ENCODE assay signal across 1 cellular context in the genomic region with DNA sequence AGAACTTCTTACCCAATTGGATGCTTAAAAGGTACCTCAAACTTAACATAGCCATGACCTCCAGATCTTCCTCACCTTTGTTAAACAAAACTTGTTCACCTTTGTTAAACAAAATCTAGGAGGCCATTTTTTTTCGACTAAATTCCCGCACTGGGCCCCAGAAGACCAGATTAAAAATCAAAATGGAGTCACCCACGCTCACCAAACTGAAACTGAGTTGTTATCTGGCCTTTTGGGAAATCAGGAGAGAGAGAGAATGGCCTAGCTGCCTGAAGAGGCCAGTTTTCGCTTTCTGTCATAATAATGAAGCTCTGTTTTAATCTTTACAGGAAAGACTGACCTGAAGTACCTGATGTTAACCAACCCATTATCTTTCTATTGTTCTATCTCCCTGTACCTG.
TF ChIP-seq lines count a peak whose summit lies in the region.

No MANE protein-coding gene starts in this region.

TF ChIP-seq in K562, 482 proteins besides CTCF, POLR2A, EP300 and RAD21 (continued from another document and continues in another):
- no peak for TF ChIP-seq ZNF407 (IDR thresholded peaks at IDR 0.05; ENCODE audit: low read depth)
- peak; percentile 54; the same call in 1 of the 2 replicates for TF ChIP-seq ZNF197 (CRISPR knock-in tag; IDR thresholded peaks at IDR 0.05; ENCODE audit: low read depth)
- no peak for TF ChIP-seq SRSF7 (optimal IDR thresholded peaks at IDR 0.05; ENCODE audit: low read depth, low read length)
- TF ChIP-seq HEY1 (CRISPR knock-in tag; IDR thresholded peaks at IDR 0.05; ENCODE audit: borderline replicate concordance): no peak
- no peak for TF ChIP-seq ZBED1 (IDR thresholded peaks at IDR 0.05)
- no peak for TF ChIP-seq MCM7 (IDR thresholded peaks at IDR 0.05)
- no peak for TF ChIP-seq CBX5 (IDR thresholded peaks at IDR 0.05; ENCODE audit: borderline replicate concordance, low read depth)
- peak; percentile 91 for TF ChIP-seq ZNF589 (CRISPR knock-in tag; IDR thresholded peaks at IDR 0.05; ENCODE audit: low read depth)
- no peak for TF ChIP-seq DPF2 (IDR thresholded peaks at IDR 0.05)
- TF ChIP-seq FOXJ3 (CRISPR knock-in tag; IDR thresholded peaks at IDR 0.05): no peak
- TF ChIP-seq HDAC2 (IDR thresholded peaks at IDR 0.05): no peak
- TF ChIP-seq ZNF778 (CRISPR knock-in tag; IDR thresholded peaks at IDR 0.05): no peak
- TF ChIP-seq ILF3 (IDR thresholded peaks at IDR 0.05; ENCODE audit: borderline replicate concordance): no peak
- TF ChIP-seq ZNF695 (CRISPR knock-in tag; IDR thresholded peaks at IDR 0.05): peak; percentile 92
- no peak for TF ChIP-seq NR0B1 (IDR thresholded peaks at IDR 0.05; ENCODE audit: partially characterized antibody)
- TF ChIP-seq NCOA2 (IDR thresholded peaks at IDR 0.05; ENCODE audit: partially characterized antibody in 2 of 2): no peak
- TF ChIP-seq, protein P1, sequence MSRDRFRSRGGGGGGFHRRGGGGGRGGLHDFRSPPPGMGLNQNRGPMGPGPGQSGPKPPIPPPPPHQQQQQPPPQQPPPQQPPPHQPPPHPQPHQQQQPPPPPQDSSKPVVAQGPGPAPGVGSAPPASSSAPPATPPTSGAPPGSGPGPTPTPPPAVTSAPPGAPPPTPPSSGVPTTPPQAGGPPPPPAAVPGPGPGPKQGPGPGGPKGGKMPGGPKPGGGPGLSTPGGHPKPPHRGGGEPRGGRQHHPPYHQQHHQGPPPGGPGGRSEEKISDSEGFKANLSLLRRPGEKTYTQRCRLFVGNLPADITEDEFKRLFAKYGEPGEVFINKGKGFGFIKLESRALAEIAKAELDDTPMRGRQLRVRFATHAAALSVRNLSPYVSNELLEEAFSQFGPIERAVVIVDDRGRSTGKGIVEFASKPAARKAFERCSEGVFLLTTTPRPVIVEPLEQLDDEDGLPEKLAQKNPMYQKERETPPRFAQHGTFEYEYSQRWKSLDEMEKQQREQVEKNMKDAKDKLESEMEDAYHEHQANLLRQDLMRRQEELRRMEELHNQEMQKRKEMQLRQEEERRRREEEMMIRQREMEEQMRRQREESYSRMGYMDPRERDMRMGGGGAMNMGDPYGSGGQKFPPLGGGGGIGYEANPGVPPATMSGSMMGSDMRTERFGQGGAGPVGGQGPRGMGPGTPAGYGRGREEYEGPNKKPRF (IDR thresholded peaks at IDR 0.05; ENCODE audit: low read depth, low read length): no peak
- no peak for TF ChIP-seq PCBP2 (IDR thresholded peaks at IDR 0.05; ENCODE audit: low read depth, low read length, poor library complexity, severe bottlenecking)
- TF ChIP-seq, protein P2, sequence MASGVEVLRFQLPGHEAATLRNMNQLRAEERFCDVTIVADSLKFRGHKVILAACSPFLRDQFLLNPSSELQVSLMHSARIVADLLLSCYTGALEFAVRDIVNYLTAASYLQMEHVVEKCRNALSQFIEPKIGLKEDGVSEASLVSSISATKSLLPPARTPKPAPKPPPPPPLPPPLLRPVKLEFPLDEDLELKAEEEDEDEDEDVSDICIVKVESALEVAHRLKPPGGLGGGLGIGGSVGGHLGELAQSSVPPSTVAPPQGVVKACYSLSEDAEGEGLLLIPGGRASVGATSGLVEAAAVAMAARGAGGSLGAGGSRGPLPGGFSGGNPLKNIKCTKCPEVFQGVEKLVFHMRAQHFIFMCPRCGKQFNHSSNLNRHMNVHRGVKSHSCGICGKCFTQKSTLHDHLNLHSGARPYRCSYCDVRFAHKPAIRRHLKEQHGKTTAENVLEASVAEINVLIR (CRISPR knock-in tag; IDR thresholded peaks at IDR 0.05): peak; percentile 58
- peak; percentile 84 for TF ChIP-seq GTF2A2 (tag; IDR thresholded peaks at IDR 0.05)
- no peak for TF ChIP-seq HLTF (IDR thresholded peaks at IDR 0.05)
- TF ChIP-seq IRF9 (tag; IDR thresholded peaks at IDR 0.05): peak; percentile 82
- TF ChIP-seq SRSF3 (IDR thresholded peaks at IDR 0.05; ENCODE audit: insufficient read depth, low read length): no peak
- TF ChIP-seq PRPF4 (IDR thresholded peaks at IDR 0.05; ENCODE audit: insufficient read depth, low read depth, low read length, poor library complexity, severe bottlenecking): no peak
- TF ChIP-seq, protein P3, sequence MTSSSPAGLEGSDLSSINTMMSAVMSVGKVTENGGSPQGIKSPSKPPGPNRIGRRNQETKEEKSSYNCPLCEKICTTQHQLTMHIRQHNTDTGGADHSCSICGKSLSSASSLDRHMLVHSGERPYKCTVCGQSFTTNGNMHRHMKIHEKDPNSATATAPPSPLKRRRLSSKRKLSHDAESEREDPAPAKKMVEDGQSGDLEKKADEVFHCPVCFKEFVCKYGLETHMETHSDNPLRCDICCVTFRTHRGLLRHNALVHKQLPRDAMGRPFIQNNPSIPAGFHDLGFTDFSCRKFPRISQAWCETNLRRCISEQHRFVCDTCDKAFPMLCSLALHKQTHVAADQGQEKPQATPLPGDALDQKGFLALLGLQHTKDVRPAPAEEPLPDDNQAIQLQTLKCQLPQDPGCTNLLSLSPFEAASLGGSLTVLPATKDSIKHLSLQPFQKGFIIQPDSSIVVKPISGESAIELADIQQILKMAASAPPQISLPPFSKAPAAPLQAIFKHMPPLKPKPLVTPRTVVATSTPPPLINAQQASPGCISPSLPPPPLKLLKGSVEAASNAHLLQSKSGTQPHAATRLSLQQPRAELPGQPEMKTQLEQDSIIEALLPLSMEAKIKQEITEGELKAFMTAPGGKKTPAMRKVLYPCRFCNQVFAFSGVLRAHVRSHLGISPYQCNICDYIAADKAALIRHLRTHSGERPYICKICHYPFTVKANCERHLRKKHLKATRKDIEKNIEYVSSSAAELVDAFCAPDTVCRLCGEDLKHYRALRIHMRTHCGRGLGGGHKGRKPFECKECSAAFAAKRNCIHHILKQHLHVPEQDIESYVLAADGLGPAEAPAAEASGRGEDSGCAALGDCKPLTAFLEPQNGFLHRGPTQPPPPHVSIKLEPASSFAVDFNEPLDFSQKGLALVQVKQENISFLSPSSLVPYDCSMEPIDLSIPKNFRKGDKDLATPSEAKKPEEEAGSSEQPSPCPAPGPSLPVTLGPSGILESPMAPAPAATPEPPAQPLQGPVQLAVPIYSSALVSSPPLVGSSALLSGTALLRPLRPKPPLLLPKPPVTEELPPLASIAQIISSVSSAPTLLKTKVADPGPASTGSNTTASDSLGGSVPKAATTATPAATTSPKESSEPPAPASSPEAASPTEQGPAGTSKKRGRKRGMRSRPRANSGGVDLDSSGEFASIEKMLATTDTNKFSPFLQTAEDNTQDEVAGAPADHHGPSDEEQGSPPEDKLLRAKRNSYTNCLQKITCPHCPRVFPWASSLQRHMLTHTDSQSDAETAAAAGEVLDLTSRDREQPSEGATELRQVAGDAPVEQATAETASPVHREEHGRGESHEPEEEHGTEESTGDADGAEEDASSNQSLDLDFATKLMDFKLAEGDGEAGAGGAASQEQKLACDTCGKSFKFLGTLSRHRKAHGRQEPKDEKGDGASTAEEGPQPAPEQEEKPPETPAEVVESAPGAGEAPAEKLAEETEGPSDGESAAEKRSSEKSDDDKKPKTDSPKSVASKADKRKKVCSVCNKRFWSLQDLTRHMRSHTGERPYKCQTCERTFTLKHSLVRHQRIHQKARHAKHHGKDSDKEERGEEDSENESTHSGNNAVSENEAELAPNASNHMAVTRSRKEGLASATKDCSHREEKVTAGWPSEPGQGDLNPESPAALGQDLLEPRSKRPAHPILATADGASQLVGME (CRISPR knock-in tag; IDR thresholded peaks at IDR 0.05): peak; percentile 91; the same call in 1 of the 2 replicates
- no peak for TF ChIP-seq GTF2B (IDR thresholded peaks at IDR 0.05; ENCODE audit: extremely low read depth, insufficient read length)
- no peak for TF ChIP-seq TSC22D4 (tag; IDR thresholded peaks at IDR 0.05)
- no peak for TF ChIP-seq TCF3 (CRISPR knock-in tag; IDR thresholded peaks at IDR 0.05)
- peak; percentile 94 for TF ChIP-seq ZNF668 (CRISPR knock-in tag; IDR thresholded peaks at IDR 0.05)
- TF ChIP-seq HOMEZ (CRISPR knock-in tag; IDR thresholded peaks at IDR 0.05): no peak
- no peak for TF ChIP-seq SREBF1 (IDR thresholded peaks at IDR 0.05; ENCODE audit: borderline replicate concordance, low read depth, low read length)
- TF ChIP-seq CBX8 (IDR thresholded peaks at IDR 0.05; ENCODE audit: borderline replicate concordance, extremely low read depth, low read depth, low read length, poor library complexity, severe bottlenecking): no peak
- peak; percentile 85; the same call in 1 of the 2 replicates for TF ChIP-seq ZNF584 (CRISPR knock-in tag; IDR thresholded peaks at IDR 0.05; ENCODE audit: low read depth)
- TF ChIP-seq L3MBTL2 (IDR thresholded peaks at IDR 0.05): no peak
- no peak for TF ChIP-seq PHF8 (IDR thresholded peaks at IDR 0.05; ENCODE audit: borderline replicate concordance, low read length)
- no peak for TF ChIP-seq ZNF232 (CRISPR knock-in tag; IDR thresholded peaks at IDR 0.05)
- no peak for TF ChIP-seq HCFC1 (IDR thresholded peaks at IDR 0.05; ENCODE audit: low read depth, low read length)
